In genomic region chr3:24495334-24495994, GRCh38 we compare ENCODE assay signal across 1 cellular context.
TF ChIP-seq lines count a peak whose summit lies in the region.

No MANE protein-coding gene starts in this region.

TF ChIP-seq in HEK293, 187 proteins besides CTCF, POLR2A, EP300 and RAD21 (continued from another document and continues in another):
- no peak for TF ChIP-seq ZNF157 (tag by site-specific recombination; IDR thresholded peaks at IDR 0.05)
- no peak for TF ChIP-seq ZNF292 (tag by site-specific recombination; IDR thresholded peaks at IDR 0.05; ENCODE audit: borderline replicate concordance, low read depth)
- peak; percentile 96 for TF ChIP-seq ZNF335 (tag by site-specific recombination; conservative IDR thresholded peaks at IDR 0.05)
- TF ChIP-seq ZNF488 (tag by site-specific recombination; IDR thresholded peaks at IDR 0.05), result no peak
- TF ChIP-seq ZBTB11 (tag by site-specific recombination; conservative IDR thresholded peaks at IDR 0.05; ENCODE audit: low read depth), result peak; percentile 67
- no peak for TF ChIP-seq ZNF350 (tag by site-specific recombination; IDR thresholded peaks at IDR 0.05)
- TF ChIP-seq ZNF24 (tag by site-specific recombination; IDR thresholded peaks at IDR 0.05), result 0 out of 2 replicates have a peak, but pooled peaks have one; percentile 59
- TF ChIP-seq ZNF837 (tag by site-specific recombination; IDR thresholded peaks at IDR 0.05), result no peak
- TF ChIP-seq, protein P1, sequence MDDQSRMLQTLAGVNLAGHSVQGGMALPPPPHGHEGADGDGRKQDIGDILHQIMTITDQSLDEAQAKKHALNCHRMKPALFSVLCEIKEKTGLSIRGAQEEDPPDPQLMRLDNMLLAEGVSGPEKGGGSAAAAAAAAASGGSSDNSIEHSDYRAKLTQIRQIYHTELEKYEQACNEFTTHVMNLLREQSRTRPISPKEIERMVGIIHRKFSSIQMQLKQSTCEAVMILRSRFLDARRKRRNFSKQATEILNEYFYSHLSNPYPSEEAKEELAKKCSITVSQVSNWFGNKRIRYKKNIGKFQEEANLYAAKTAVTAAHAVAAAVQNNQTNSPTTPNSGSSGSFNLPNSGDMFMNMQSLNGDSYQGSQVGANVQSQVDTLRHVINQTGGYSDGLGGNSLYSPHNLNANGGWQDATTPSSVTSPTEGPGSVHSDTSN (CRISPR knock-in tag; IDR thresholded peaks at IDR 0.05), result no peak
- TF ChIP-seq ZNF747 (tag by site-specific recombination; IDR thresholded peaks at IDR 0.05), result no peak
- TF ChIP-seq, protein P2, sequence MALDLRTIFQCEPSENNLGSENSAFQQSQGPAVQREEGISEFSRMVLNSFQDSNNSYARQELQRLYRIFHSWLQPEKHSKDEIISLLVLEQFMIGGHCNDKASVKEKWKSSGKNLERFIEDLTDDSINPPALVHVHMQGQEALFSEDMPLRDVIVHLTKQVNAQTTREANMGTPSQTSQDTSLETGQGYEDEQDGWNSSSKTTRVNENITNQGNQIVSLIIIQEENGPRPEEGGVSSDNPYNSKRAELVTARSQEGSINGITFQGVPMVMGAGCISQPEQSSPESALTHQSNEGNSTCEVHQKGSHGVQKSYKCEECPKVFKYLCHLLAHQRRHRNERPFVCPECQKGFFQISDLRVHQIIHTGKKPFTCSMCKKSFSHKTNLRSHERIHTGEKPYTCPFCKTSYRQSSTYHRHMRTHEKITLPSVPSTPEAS (tag by site-specific recombination; IDR thresholded peaks at IDR 0.05), result no peak
- TF ChIP-seq ZNF707 (tag by site-specific recombination; IDR thresholded peaks at IDR 0.05), result no peak
- TF ChIP-seq ZNF16 (tag by site-specific recombination; IDR thresholded peaks at IDR 0.05; ENCODE audit: low read depth), result no peak
- no peak for TF ChIP-seq BCL11A (tag by site-specific recombination; IDR thresholded peaks at IDR 0.05; ENCODE audit: low read depth)
- no peak for TF ChIP-seq ZSCAN23 (tag by site-specific recombination; IDR thresholded peaks at IDR 0.05)
- no peak for TF ChIP-seq ZNF148 (tag by site-specific recombination; IDR thresholded peaks at IDR 0.05; ENCODE audit: borderline replicate concordance)
- no peak for TF ChIP-seq ZNF239 (tag by site-specific recombination; IDR thresholded peaks at IDR 0.05)
- no peak for TF ChIP-seq ZFP41 (tag by site-specific recombination; IDR thresholded peaks at IDR 0.05; ENCODE audit: borderline replicate concordance)
- TF ChIP-seq ZBTB17 (tag by site-specific recombination; IDR thresholded peaks at IDR 0.05), result peak; percentile 68
- TF ChIP-seq, protein P3, sequence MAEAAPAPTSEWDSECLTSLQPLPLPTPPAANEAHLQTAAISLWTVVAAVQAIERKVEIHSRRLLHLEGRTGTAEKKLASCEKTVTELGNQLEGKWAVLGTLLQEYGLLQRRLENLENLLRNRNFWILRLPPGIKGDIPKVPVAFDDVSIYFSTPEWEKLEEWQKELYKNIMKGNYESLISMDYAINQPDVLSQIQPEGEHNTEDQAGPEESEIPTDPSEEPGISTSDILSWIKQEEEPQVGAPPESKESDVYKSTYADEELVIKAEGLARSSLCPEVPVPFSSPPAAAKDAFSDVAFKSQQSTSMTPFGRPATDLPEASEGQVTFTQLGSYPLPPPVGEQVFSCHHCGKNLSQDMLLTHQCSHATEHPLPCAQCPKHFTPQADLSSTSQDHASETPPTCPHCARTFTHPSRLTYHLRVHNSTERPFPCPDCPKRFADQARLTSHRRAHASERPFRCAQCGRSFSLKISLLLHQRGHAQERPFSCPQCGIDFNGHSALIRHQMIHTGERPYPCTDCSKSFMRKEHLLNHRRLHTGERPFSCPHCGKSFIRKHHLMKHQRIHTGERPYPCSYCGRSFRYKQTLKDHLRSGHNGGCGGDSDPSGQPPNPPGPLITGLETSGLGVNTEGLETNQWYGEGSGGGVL (tag by site-specific recombination; IDR thresholded peaks at IDR 0.05), result peak; percentile 76
- no peak for TF ChIP-seq ZNF114 (tag by site-specific recombination; IDR thresholded peaks at IDR 0.05)
- TF ChIP-seq ZNF776 (tag by site-specific recombination; IDR thresholded peaks at IDR 0.05; ENCODE audit: borderline replicate concordance), result no peak
- no peak for TF ChIP-seq OSR2 (tag by site-specific recombination; IDR thresholded peaks at IDR 0.05)
- 0 out of 2 replicates have a peak, but pooled peaks have one; percentile 11 for TF ChIP-seq ZNF692 (tag by site-specific recombination; IDR thresholded peaks at IDR 0.05)
- TF ChIP-seq BCL11B (tag by site-specific recombination; IDR thresholded peaks at IDR 0.05; ENCODE audit: low read depth), result no peak
- TF ChIP-seq ZNF555 (tag by site-specific recombination; conservative IDR thresholded peaks at IDR 0.05), result no peak
- TF ChIP-seq ZNF184 (tag by site-specific recombination; IDR thresholded peaks at IDR 0.05), result no peak
- no peak for TF ChIP-seq HOXA7 (CRISPR knock-in tag; IDR thresholded peaks at IDR 0.05; ENCODE audit: borderline replicate concordance)
- TF ChIP-seq ZNF2 (tag by site-specific recombination; IDR thresholded peaks at IDR 0.05), result peak; percentile 80
- TF ChIP-seq ZNF544 (tag by site-specific recombination; IDR thresholded peaks at IDR 0.05), result no peak
- no peak for TF ChIP-seq ZNF792 (tag by site-specific recombination; IDR thresholded peaks at IDR 0.05)
- no peak; the same call in 1 of the 2 replicates for TF ChIP-seq ZNF629 (tag by site-specific recombination; IDR thresholded peaks at IDR 0.05)
- no peak for TF ChIP-seq ZNF37A (tag by site-specific recombination; IDR thresholded peaks at IDR 0.05)
- TF ChIP-seq ZNF132 (tag by site-specific recombination; IDR thresholded peaks at IDR 0.05; ENCODE audit: borderline replicate concordance), result no peak
- no peak for TF ChIP-seq ZNF626 (tag by site-specific recombination; IDR thresholded peaks at IDR 0.05)
- no peak for TF ChIP-seq ZNF426 (tag by site-specific recombination; IDR thresholded peaks at IDR 0.05)
- TF ChIP-seq ZEB2 (tag by site-specific recombination; IDR thresholded peaks at IDR 0.05), result peak; percentile 92
- TF ChIP-seq ZSCAN30 (tag by site-specific recombination; IDR thresholded peaks at IDR 0.05), result no peak; the same call in 1 of the 2 replicates
- no peak for TF ChIP-seq ZNF121 (tag by site-specific recombination; IDR thresholded peaks at IDR 0.05)
- no peak for TF ChIP-seq ZNF266 (tag by site-specific recombination; IDR thresholded peaks at IDR 0.05; ENCODE audit: low read depth)
- TF ChIP-seq, protein P4, sequence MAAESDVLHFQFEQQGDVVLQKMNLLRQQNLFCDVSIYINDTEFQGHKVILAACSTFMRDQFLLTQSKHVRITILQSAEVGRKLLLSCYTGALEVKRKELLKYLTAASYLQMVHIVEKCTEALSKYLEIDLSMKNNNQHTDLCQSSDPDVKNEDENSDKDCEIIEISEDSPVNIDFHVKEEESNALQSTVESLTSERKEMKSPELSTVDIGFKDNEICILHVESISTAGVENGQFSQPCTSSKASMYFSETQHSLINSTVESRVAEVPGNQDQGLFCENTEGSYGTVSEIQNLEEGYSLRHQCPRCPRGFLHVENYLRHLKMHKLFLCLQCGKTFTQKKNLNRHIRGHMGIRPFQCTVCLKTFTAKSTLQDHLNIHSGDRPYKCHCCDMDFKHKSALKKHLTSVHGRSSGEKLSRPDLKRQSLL (tag by site-specific recombination; IDR thresholded peaks at IDR 0.05), result no peak
- TF ChIP-seq ZNF658 (tag by site-specific recombination; IDR thresholded peaks at IDR 0.05), result no peak
- TF ChIP-seq ZNF404 (tag by site-specific recombination; IDR thresholded peaks at IDR 0.05), result no peak
- peak; percentile 74; the same call in 1 of the 2 replicates for TF ChIP-seq ZNF777 (tag by site-specific recombination; IDR thresholded peaks at IDR 0.05; ENCODE audit: borderline replicate concordance)
- no peak for TF ChIP-seq ZFP69B (tag by site-specific recombination; IDR thresholded peaks at IDR 0.05)
- no peak for TF ChIP-seq RBAK (tag by site-specific recombination; IDR thresholded peaks at IDR 0.05)
- TF ChIP-seq, protein P5, sequence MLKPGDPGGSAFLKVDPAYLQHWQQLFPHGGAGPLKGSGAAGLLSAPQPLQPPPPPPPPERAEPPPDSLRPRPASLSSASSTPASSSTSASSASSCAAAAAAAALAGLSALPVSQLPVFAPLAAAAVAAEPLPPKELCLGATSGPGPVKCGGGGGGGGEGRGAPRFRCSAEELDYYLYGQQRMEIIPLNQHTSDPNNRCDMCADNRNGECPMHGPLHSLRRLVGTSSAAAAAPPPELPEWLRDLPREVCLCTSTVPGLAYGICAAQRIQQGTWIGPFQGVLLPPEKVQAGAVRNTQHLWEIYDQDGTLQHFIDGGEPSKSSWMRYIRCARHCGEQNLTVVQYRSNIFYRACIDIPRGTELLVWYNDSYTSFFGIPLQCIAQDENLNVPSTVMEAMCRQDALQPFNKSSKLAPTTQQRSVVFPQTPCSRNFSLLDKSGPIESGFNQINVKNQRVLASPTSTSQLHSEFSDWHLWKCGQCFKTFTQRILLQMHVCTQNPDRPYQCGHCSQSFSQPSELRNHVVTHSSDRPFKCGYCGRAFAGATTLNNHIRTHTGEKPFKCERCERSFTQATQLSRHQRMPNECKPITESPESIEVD (tag by site-specific recombination; IDR thresholded peaks at IDR 0.05), result no peak
- no peak for TF ChIP-seq ZNF791 (tag by site-specific recombination; IDR thresholded peaks at IDR 0.05)
- TF ChIP-seq SALL2 (tag by site-specific recombination; IDR thresholded peaks at IDR 0.05; ENCODE audit: borderline replicate concordance), result 0 out of 2 replicates have a peak, but pooled peaks have one; percentile 26
- TF ChIP-seq TCF7L2 (IDR thresholded peaks at IDR 0.05; ENCODE audit: borderline replicate concordance, low read depth, low read length), result no peak
- TF ChIP-seq ZNF133 (tag by site-specific recombination; IDR thresholded peaks at IDR 0.05), result no peak; the same call in 1 of the 2 replicates
- no peak for TF ChIP-seq ZNF529 (tag by site-specific recombination; IDR thresholded peaks at IDR 0.05; ENCODE audit: insufficient replicate concordance)
- TF ChIP-seq, protein P6, sequence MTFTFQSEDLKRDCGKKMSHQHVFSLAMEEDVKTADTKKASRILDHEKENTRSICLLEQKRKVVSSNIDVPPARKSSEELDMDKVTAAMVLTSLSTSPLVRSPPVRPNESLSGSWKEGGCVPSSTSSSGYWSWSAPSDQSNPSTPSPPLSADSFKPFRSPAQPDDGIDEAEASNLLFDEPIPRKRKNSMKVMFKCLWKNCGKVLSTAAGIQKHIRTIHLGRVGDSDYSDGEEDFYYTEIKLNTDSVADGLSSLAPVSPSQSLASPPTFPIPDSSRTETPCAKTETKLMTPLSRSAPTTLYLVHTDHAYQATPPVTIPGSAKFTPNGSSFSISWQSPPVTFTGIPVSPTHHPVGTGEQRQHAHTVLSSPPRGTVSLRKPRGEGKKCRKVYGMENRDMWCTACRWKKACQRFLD (tag by site-specific recombination; IDR thresholded peaks at IDR 0.05), result no peak
- TF ChIP-seq ZBTB8A (tag by site-specific recombination; IDR thresholded peaks at IDR 0.05), result peak; percentile 85
- no peak for TF ChIP-seq GLI2 (tag by site-specific recombination; IDR thresholded peaks at IDR 0.05; ENCODE audit: borderline replicate concordance, low read depth)
